ENCODE assay signal across 8 cellular contexts in the genomic region with DNA sequence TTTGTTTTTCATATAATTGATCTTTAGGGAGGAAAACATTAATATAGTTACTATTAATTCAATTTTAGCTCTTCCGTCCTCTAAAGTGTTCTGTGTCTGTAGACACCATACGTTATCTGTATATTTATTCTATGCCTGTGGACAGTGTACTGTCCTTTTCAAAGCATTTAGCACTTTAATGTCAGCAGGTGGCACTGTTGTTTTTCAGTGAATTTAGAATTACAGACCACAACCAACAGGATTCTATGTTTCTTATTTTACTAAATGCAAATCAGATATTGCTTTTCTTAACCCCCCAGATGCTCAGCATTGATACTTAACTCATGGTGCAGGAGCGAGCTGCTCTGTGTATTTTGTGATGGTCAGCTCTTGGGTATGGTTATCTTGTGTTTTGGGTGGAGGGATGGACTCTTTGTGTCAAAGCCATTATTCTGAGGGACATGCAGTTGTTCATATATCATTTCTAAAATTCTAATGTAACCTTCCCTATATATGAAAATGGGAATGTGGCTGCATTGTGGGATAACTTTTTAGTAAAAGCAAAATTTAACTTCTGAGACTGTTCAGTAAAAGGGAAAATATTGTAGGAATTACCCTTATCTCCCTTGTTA.
DNase-seq lines count a peak whose midpoint lies in the region; ATAC-seq and TF ChIP-seq lines count a peak whose summit lies in the region.

No MANE protein-coding gene starts in this region.

- no peak overlapping the region for H3K27ac ChIP-seq in CD4-positive, alpha-beta T cell (ENCODE audit: low read depth, low read length)
- H3K27ac ChIP-seq in mammary epithelial cell (ENCODE audit: insufficient read depth, low read depth, low read length) (no peak overlapping the region), mesenchymal stem cell (ENCODE audit: low read length, poor library complexity, severe bottlenecking) (no peak overlapping the region)

- POLR2A ChIA-PET in CD4-positive, alpha-beta T cell (lab: Charles Lee): no interaction called here

- H3K4me3 ChIP-seq in mammary epithelial cell (replicated peaks in 1 of 3; ENCODE audit: insufficient read depth in 1 of 3, low read depth in 2 of 3, low read length in 3 of 3): no peak overlapping the region
- no peak overlapping the region for H3K4me3 ChIP-seq in mesenchymal stem cell (ENCODE audit: insufficient read depth in 1 of 2, low read depth in 1 of 2, low read length in 2 of 2)

- no peaks in the 10 kb centered on the region for H3K27me3 ChIP-seq in CD4-positive, alpha-beta T cell (ENCODE audit: control insufficient read depth, insufficient read depth, low read length)
- H3K27me3 ChIP-seq in mammary epithelial cell (ENCODE audit: insufficient read depth, low read length) (no peaks in the 10 kb centered on the region), mesenchymal stem cell (ENCODE audit: control insufficient read depth in 1 of 2, insufficient read depth in 1 of 2, low read length in 2 of 2) (no peaks in the 10 kb centered on the region)

- peaks cover 12% of the 10 kb centered on the region for H3K79me1 ChIP-seq in mesenchymal stem cell (replicated peaks; ENCODE audit: low read length, poor library complexity, severe bottlenecking)

- ATAC-seq in CD4-positive, alpha-beta T cell (ENCODE audit: poor library complexity): peak; percentile 46
- peak; percentile 61 for ATAC-seq in GM19351 (IDR thresholded peaks at IDR 0.05; ENCODE audit: unreplicated experiment)

- no peaks in the 10 kb centered on the region for H3K27me3 Mint-ChIP-seq in CD4-positive, alpha-beta T cell

- H4K20me1 ChIP-seq in mammary epithelial cell (ENCODE audit: insufficient read depth, low read length): no peaks in the 10 kb centered on the region

- H2AFZ ChIP-seq in mammary epithelial cell (ENCODE audit: low read depth, low read length) (no peak overlapping the region), mesenchymal stem cell (ENCODE audit: low read depth, low read length) (no peak overlapping the region)

- no peak overlapping the region for H3K14ac ChIP-seq in mesenchymal stem cell (ENCODE audit: low read length in 2 of 2)

- no peak overlapping the region for H2BK12ac ChIP-seq in mesenchymal stem cell (ENCODE audit: low read length in 2 of 2)

- dilution Hi-C loops in mammary epithelial cell (cut with HindIII; ENCODE audit: low sequenced_read_pairs): no loop called here

- intact Hi-C loops in CD4-positive, alpha-beta T cell (cut with DNase I, micrococcal nuclease): loop anchor here (2.0 to 5.0 kb wide), 2 partner anchors 175 kb away; no protein-coding TSS in a partner anchor
- intact Hi-C loops in mammary epithelial cell (cut with micrococcal nuclease): loop anchor here (1.0 kb wide), 1 partner anchor 174 kb away; no protein-coding TSS in a partner anchor

- no peaks in the 10 kb centered on the region for H3K9me3 ChIP-seq in CD4-positive, alpha-beta T cell (ENCODE audit: control insufficient read depth, low read length)
- no peaks in the 10 kb centered on the region for H3K9me3 ChIP-seq in mammary epithelial cell (replicated peaks; ENCODE audit: insufficient read depth, low read length)
- H3K9me3 ChIP-seq in mesenchymal stem cell (ENCODE audit: control insufficient read depth, low read length): no peaks in the 10 kb centered on the region

- H3K4me2 ChIP-seq in mammary epithelial cell (ENCODE audit: insufficient read depth, low read depth, low read length): no peak overlapping the region
- H3K4me2 ChIP-seq in mesenchymal stem cell (ENCODE audit: low read length, poor library complexity, severe bottlenecking): no peak overlapping the region

- no peak overlapping the region for H3K4ac ChIP-seq in mesenchymal stem cell (ENCODE audit: low read depth in 1 of 2, low read length in 2 of 2)

- H3K9ac ChIP-seq in mammary epithelial cell (ENCODE audit: insufficient read depth, low read length) (no peak overlapping the region), mesenchymal stem cell (ENCODE audit: low read length) (no peak overlapping the region)

- in situ Hi-C loops in mammary epithelial cell (cut with MboI; ENCODE audit: low sequenced_read_pairs in 2 of 2): no loop called here

- H3K4me3 Mint-ChIP-seq in CD4-positive, alpha-beta T cell: no peak overlapping the region

- H3K18ac ChIP-seq in mesenchymal stem cell (ENCODE audit: low read depth in 1 of 2, low read length in 2 of 2): no peak overlapping the region

- H2BK120ac ChIP-seq in mesenchymal stem cell (ENCODE audit: low read depth, low read length): no peak overlapping the region

- DNase-seq in CD4-positive, alpha-beta T cell: no peak
- DNase-seq in NCI-H2107 treated with DMSO at 0.1 percent for 48 hours (lab: John Stamatoyannopoulos, UW; ENCODE audit: unreplicated experiment) (peak; percentile 20), mammary epithelial cell (no peak), mesenchymal stem cell (peak; percentile 64), GF-D8 (lab: John Stamatoyannopoulos, UW) (no peak), SKM-1 (lab: John Stamatoyannopoulos, UW; ENCODE audit: unreplicated experiment) (no peak), GDM1 (lab: John Stamatoyannopoulos, UW) (no peak)

- no peak overlapping the region for H2BK5ac ChIP-seq in mesenchymal stem cell (ENCODE audit: low read depth, low read length, poor library complexity, severe bottlenecking)

- CTCF ChIA-PET in CD4-positive, alpha-beta T cell (lab: Charles Lee): interaction anchor here (0.7 to 1.4 kb wide), 3 partner anchors 9 to 174 kb away, joined by 3 to 5 read pairs (median 4); no protein-coding TSS in a partner anchor
- CTCF ChIA-PET in mammary epithelial cell (lab: Charles Lee; ENCODE audit: low non-redundant PET): no interaction called here

- H2BK15ac ChIP-seq in mesenchymal stem cell (ENCODE audit: low read depth, poor library complexity, severe bottlenecking): no peak overlapping the region

- no peak overlapping the region for H4K91ac ChIP-seq in mesenchymal stem cell (ENCODE audit: low read length)

- no peak overlapping the region for H3K23ac ChIP-seq in mesenchymal stem cell (ENCODE audit: low read length in 2 of 2)

- H3K4me1 Mint-ChIP-seq in CD4-positive, alpha-beta T cell (ENCODE audit: low read depth): no peaks in the 10 kb centered on the region

- no peak overlapping the region for H3K27ac Mint-ChIP-seq in CD4-positive, alpha-beta T cell

- no peaks in the 10 kb centered on the region for H3K9me3 Mint-ChIP-seq in CD4-positive, alpha-beta T cell

- TF ChIP-seq CTCF in CD4-positive, alpha-beta T cell (IDR thresholded peaks at IDR 0.05): peak; percentile 57
- peak; percentile 47 to 50 for TF ChIP-seq CTCF in mammary epithelial cell (conservative IDR thresholded peaks at IDR 0.05 in 1 of 2, IDR thresholded peaks at IDR 0.05 in 1 of 2; ENCODE audit: extremely low read depth in 1 of 2, insufficient read depth in 1 of 2, low read depth in 1 of 2, low read length in 2 of 2)

- no peaks in the 10 kb centered on the region for H3K79me2 ChIP-seq in mammary epithelial cell (ENCODE audit: insufficient read depth, low read length)

- H2AK5ac ChIP-seq in mesenchymal stem cell (ENCODE audit: low read length, severe bottlenecking): no peak overlapping the region

- WGBS in mammary epithelial cell (ENCODE audit: low coverage, missing lambda C conversion rate): 81% methylated on average over 3 of the region's 3 CpGs
- no CpG with 5 or more reads among the region's 3 CpGs for WGBS in mesenchymal stem cell

- H3K4me1 ChIP-seq in mammary epithelial cell (ENCODE audit: insufficient read depth, low read length) (no peaks in the 10 kb centered on the region), mesenchymal stem cell (ENCODE audit: control insufficient read depth, insufficient read depth, low read depth, low read length) (no peaks in the 10 kb centered on the region)

- H3K36me3 ChIP-seq in mammary epithelial cell (ENCODE audit: insufficient read depth, low read length) (peaks cover 18% of the 10 kb centered on the region), mesenchymal stem cell (ENCODE audit: control insufficient read depth in 1 of 2, insufficient read depth in 2 of 2, low read depth in 1 of 2, low read length in 2 of 2) (peaks cover 3 to 73% of the 10 kb centered on the region in 2 experiments)

- peaks cover 54% of the 10 kb centered on the region for H3K36me3 Mint-ChIP-seq in CD4-positive, alpha-beta T cell (ENCODE audit: low read depth)

- no peak overlapping the region for H4K8ac ChIP-seq in mesenchymal stem cell (ENCODE audit: low read length)

- BruUV-seq in mammary epithelial cell (replicated peaks; lab: Mats Ljungman, UMichigan): no TSS peak

Comparison
In these comparisons a context has a peak if more than half of its experiments do, and no peak if none do; other contexts are left out.
1. DNase-seq: peak in NCI-H2107 treated with DMSO at 0.1 percent for 48 hours (single experiment) and mesenchymal stem cell (single experiment); none in CD4-positive, alpha-beta T cell (0 of 10), mammary epithelial cell (single experiment), GF-D8 (single experiment), SKM-1 (single experiment) and GDM1 (single experiment).